15 cellular contexts compared by ENCODE assay signal in genomic region chr7:157003445-157004049, GRCh38. TPM values are rescaled to one million over a fixed set of nuclear protein-coding genes. Genes with fewer than 3 reads are reported as not detected.
DNase-seq lines count a peak whose midpoint lies in the region; ATAC-seq, FAIRE-seq and TF ChIP-seq lines count a peak whose summit lies in the region.
"Had no signal": no experiment of that assay in that cellular context is flagged by ENCODE, and none has a peak within 500 bp of the region (broad histone marks: within the 10 kb centered on the region; RNA-seq: fewer than 3 reads in every experiment).

No MANE protein-coding gene starts in this region.

- POLR2A ChIA-PET in CD4-positive, alpha-beta memory T cell (lab: Charles Lee; ENCODE audit: partially characterized antibody) = no interaction called here

- H3K9me3 ChIP-seq in left ventricle myocardium inferior (replicated peaks) (no peaks in the 10 kb centered on the region), heart right ventricle (no peaks in the 10 kb centered on the region), Peyer's patch (no peaks in the 10 kb centered on the region), adrenal gland (replicated peaks in 1 of 3) (no peaks in the 10 kb centered on the region)
- H3K9me3 ChIP-seq in CD4-positive, alpha-beta memory T cell (ENCODE audit: control insufficient read depth in 1 of 2, low read length in 2 of 2) = no peaks in the 10 kb centered on the region
- H3K9me3 ChIP-seq: tibial artery had no signal

- ATAC-seq in heart right ventricle (no peak), memory B cell (ENCODE audit: low read depth) (no peak)

- H3K4me3 Mint-ChIP-seq in memory B cell = no peak overlapping the region
- H3K4me3 Mint-ChIP-seq in type B pancreatic cell = peak overlapping the region; percentile 60
- H3K4me3 Mint-ChIP-seq in CD4-positive, alpha-beta memory T cell = no peak overlapping the region

- H3K4me1 ChIP-seq in left ventricle myocardium inferior = peaks cover 58% of the 10 kb centered on the region
- H3K4me1 ChIP-seq in heart right ventricle = peaks cover 3 to 56% (median 40%) of the 10 kb centered on the region in 9 donors
- H3K4me1 ChIP-seq in Peyer's patch = peaks cover 5 to 71% (median 11%) of the 10 kb centered on the region in 4 donors
- H3K4me1 ChIP-seq in CD4-positive, alpha-beta memory T cell (ENCODE audit: insufficient read depth, low read length) = peaks cover 20% of the 10 kb centered on the region
- peaks cover 7 to 31% of the 10 kb centered on the region in 2 donors for H3K4me1 ChIP-seq in adrenal gland (replicated peaks in 1 of 2)

- TF ChIP-seq POLR2A in Peyer's patch (IDR thresholded peaks at IDR 0.05) = peak in 1 of 2 donors; percentile 51
- TF ChIP-seq POLR2A in GM12892 (IDR thresholded peaks at IDR 0.05; ENCODE audit: low read depth, low read length) = no peak
- no peak for TF ChIP-seq POLR2A in adrenal gland (IDR thresholded peaks at IDR 0.05)

- DNase-seq in left ventricle myocardium inferior (no peak), heart right ventricle (no peak), Peyer's patch (peak in 2 of 3 donors; percentile 89 to 92), memory B cell (ENCODE audit: low spot score in 2 of 2) (no peak), type B pancreatic cell (ENCODE audit: extremely low spot score, unreplicated experiment) (peak; percentile 68), GM12892 (ENCODE audit: insufficient read length) (no peak), adrenal gland (no peak)
- no peak for DNase-seq in CD4-positive, alpha-beta memory T cell
- DNase-seq: activated CD4-positive, CD25-positive, alpha-beta regulatory T cell; amniotic stem cell; NCI-H1092; PC-9 had no signal

- CTCF ChIA-PET in CD4-positive, alpha-beta memory T cell (lab: Charles Lee; ENCODE audit: partially characterized antibody) = no interaction called here

- H3K9me3 Mint-ChIP-seq in memory B cell (peaks cover 1% of the 10 kb centered on the region), type B pancreatic cell (no peaks in the 10 kb centered on the region)
- peaks cover 0 to 2% (median 0%) of the 10 kb centered on the region in 8 donors for H3K9me3 Mint-ChIP-seq in CD4-positive, alpha-beta memory T cell
- H3K9me3 Mint-ChIP-seq: mesothelial cell of epicardium had no signal

- H3K36me3 ChIP-seq in left ventricle myocardium inferior (no peaks in the 10 kb centered on the region), heart right ventricle (no peaks in the 10 kb centered on the region), Peyer's patch (no peaks in the 10 kb centered on the region), adrenal gland (replicated peaks in 1 of 2) (no peaks in the 10 kb centered on the region)
- H3K36me3 ChIP-seq in CD4-positive, alpha-beta memory T cell (ENCODE audit: insufficient read depth, low read length) = no peaks in the 10 kb centered on the region
- H3K36me3 ChIP-seq: tibial artery had no signal

- H3K36me3 Mint-ChIP-seq in memory B cell (no peaks in the 10 kb centered on the region), type B pancreatic cell (peaks cover 4% of the 10 kb centered on the region)
- H3K36me3 Mint-ChIP-seq in CD4-positive, alpha-beta memory T cell = no peaks in the 10 kb centered on the region
- H3K36me3 Mint-ChIP-seq: mesothelial cell of epicardium had no signal

- H3K4me3 ChIP-seq in left ventricle myocardium inferior = peak overlapping the region; percentile 43
- peak overlapping the region in 1 of 10 donors; percentile 4 for H3K4me3 ChIP-seq in heart right ventricle
- H3K4me3 ChIP-seq in Peyer's patch = peak overlapping the region in 2 of 4 donors; percentile 39 to 43
- H3K4me3 ChIP-seq in CD4-positive, alpha-beta memory T cell (ENCODE audit: low read length in 2 of 2) = no peak overlapping the region
- no peak overlapping the region for H3K4me3 ChIP-seq in adrenal gland
- H3K4me3 ChIP-seq: PC-9, tibial artery had no signal

- peak overlapping the region; percentile 73 for H3K27ac Mint-ChIP-seq in memory B cell
- peak overlapping the region; percentile 46 for H3K27ac Mint-ChIP-seq in type B pancreatic cell
- no peak overlapping the region for H3K27ac Mint-ChIP-seq in CD4-positive, alpha-beta memory T cell
- H3K27ac Mint-ChIP-seq: mesothelial cell of epicardium had no signal

- intact Hi-C loops in left ventricle myocardium inferior (cut with micrococcal nuclease) = no loop called here
- intact Hi-C loops in heart right ventricle (cut with DNase I) = no loop called here
- intact Hi-C loops in CD4-positive, alpha-beta memory T cell (cut with micrococcal nuclease) = no loop called here
- intact Hi-C loops in adrenal gland (cut with DNase I) = no loop called here

- no peak for TF ChIP-seq CTCF in left ventricle myocardium inferior (IDR thresholded peaks at IDR 0.05; ENCODE audit: borderline replicate concordance)
- no peak for TF ChIP-seq CTCF in heart right ventricle (IDR thresholded peaks at IDR 0.05)
- TF ChIP-seq CTCF in Peyer's patch (IDR thresholded peaks at IDR 0.05) = no peak
- no peak for TF ChIP-seq CTCF in type B pancreatic cell (conservative IDR thresholded peaks at IDR 0.05)
- no peak for TF ChIP-seq CTCF in adrenal gland (IDR thresholded peaks at IDR 0.05)

- H3K27me3 ChIP-seq in left ventricle myocardium inferior (ENCODE audit: low read depth) (peaks cover 100% of the 10 kb centered on the region), heart right ventricle (peaks cover 51 to 100% (median 100%) of the 10 kb centered on the region in 7 donors), Peyer's patch (peaks cover 6 to 36% of the 10 kb centered on the region in 2 donors), adrenal gland (peaks cover 94% of the 10 kb centered on the region)
- peaks cover 38% of the 10 kb centered on the region for H3K27me3 ChIP-seq in CD4-positive, alpha-beta memory T cell (ENCODE audit: insufficient read depth, low read length)

- no peak for FAIRE-seq in GM12892 (lab: Jason Lieb, UNC)

- H3K27ac ChIP-seq in left ventricle myocardium inferior (replicated peaks) (no peak overlapping the region), heart right ventricle (no peak overlapping the region), Peyer's patch (peak overlapping the region in 3 of 4 donors; percentile 55 to 91 (median 81)), adrenal gland (no peak overlapping the region)
- H3K27ac ChIP-seq in CD4-positive, alpha-beta memory T cell (ENCODE audit: low read depth, low read length) = no peak overlapping the region
- H3K27ac ChIP-seq: PC-9, tibial artery had no signal

- H3K4me1 Mint-ChIP-seq in memory B cell (peaks cover 12% of the 10 kb centered on the region), type B pancreatic cell (ENCODE audit: unreplicated experiment) (peaks cover 10% of the 10 kb centered on the region)
- peaks cover 18 to 35% (median 29%) of the 10 kb centered on the region in 4 donors for H3K4me1 Mint-ChIP-seq in CD4-positive, alpha-beta memory T cell

- peaks cover 26% of the 10 kb centered on the region for H3K27me3 Mint-ChIP-seq in memory B cell
- H3K27me3 Mint-ChIP-seq in type B pancreatic cell = peaks cover 86% of the 10 kb centered on the region
- peaks cover 47 to 52% of the 10 kb centered on the region in 2 donors for H3K27me3 Mint-ChIP-seq in CD4-positive, alpha-beta memory T cell

- WGBS in heart right ventricle, 2 donors = 2 to 4% methylated on average over 21 to 22 of the region's 22 CpGs
- WGBS in adrenal gland, 4 donors = 6 to 15% (median 11%) methylated on average over 22 of the region's 22 CpGs

RNA-seq across cellular contexts. Expression of gene MNX1, which starts 6.9 kb away (rescaled TPM):
- total RNA-seq in left ventricle myocardium inferior (not detected), heart right ventricle (not detected), Peyer's patch (10 to 100 TPM in 3 of 4 donors, 1 to 10 TPM in 1; 7.4 to 41.9 (median 16.9) TPM), type B pancreatic cell (ENCODE audit: low replicate concordance) (14.9 and 27.0 TPM in 2 replicates), adrenal gland (under 1 TPM in 1 of 8 donors, not detected in 7; 0.11 TPM)
- polyA plus RNA-seq in heart right ventricle (not detected), adrenal gland (not detected)
- 0.45 TPM for polyA plus RNA-seq in GM12892 (2012; ENCODE audit: missing spikeins)
- total RNA-seq in CD4-positive, alpha-beta memory T cell = not detected
- not detected for polyA plus RNA-seq in CD4-positive, alpha-beta memory T cell
- total RNA-seq: mesothelial cell of epicardium had no signal
- polyA plus RNA-seq: BJ had no signal

RNA-seq across cellular contexts. Expression of gene NOM1, which starts 54.0 kb away (rescaled TPM):
- total RNA-seq in left ventricle myocardium inferior (10.5 TPM), heart right ventricle (10 to 100 TPM in 4 of 10 donors, 1 to 10 TPM in 6; 6.6 to 13.6 (median 8.9) TPM), Peyer's patch (10 to 100 TPM in 3 of 4 donors, 1 to 10 TPM in 1; 8.1 to 77.6 (median 26.7) TPM), type B pancreatic cell (ENCODE audit: low replicate concordance) (22.3 and 26.9 TPM in 2 replicates), adrenal gland (10 to 100 TPM in 6 of 8 donors, 1 to 10 TPM in 2; 5.6 to 17.7 (median 15.7) TPM)
- polyA plus RNA-seq in heart right ventricle (1 to 10 TPM; 4.2 to 7.6 TPM), adrenal gland (10 to 100 TPM in 2 of 3 donors, 1 to 10 TPM in 1; 7.7 to 13.9 (median 12.0) TPM)
- polyA plus RNA-seq in GM12892 (2012; ENCODE audit: missing spikeins) = 16.0 TPM
- total RNA-seq in CD4-positive, alpha-beta memory T cell = 10 to 100 TPM; 31.4 to 32.5 TPM
- polyA plus RNA-seq in CD4-positive, alpha-beta memory T cell = 1 to 10 TPM in 1 of 2 donors, under 1 TPM in 1; 0.82 to 9.8 TPM

Comparison
In these comparisons a context has a peak if more than half of its experiments do, and no peak if none do; other contexts are left out.
1. DNase-seq: peak in Peyer's patch (2 of 3) and type B pancreatic cell (single experiment); none in left ventricle myocardium inferior (single experiment), heart right ventricle (0 of 2), memory B cell (0 of 2), GM12892 (single experiment), CD4-positive, alpha-beta memory T cell (0 of 5) and adrenal gland (0 of 7).
2. H3K27ac ChIP-seq: peak in Peyer's patch (3 of 4); none in left ventricle myocardium inferior (single experiment), heart right ventricle (0 of 10), CD4-positive, alpha-beta memory T cell (single experiment) and adrenal gland (0 of 5).
3. H3K27ac Mint-ChIP-seq: peak in memory B cell (single experiment) and type B pancreatic cell (single experiment); none in CD4-positive, alpha-beta memory T cell (0 of 7).